Comparison of ENCODE assay signal across 23 cellular contexts in genomic region chr5:69491027-69491426, GRCh38. TPM values are rescaled to one million over a fixed set of nuclear protein-coding genes. Genes with fewer than 3 reads are reported as not detected.
A peak's percentile ranks its signal among the peaks of the same experiment; 100 is the strongest.
DNase-seq lines count a peak whose midpoint lies in the region; ATAC-seq, FAIRE-seq and TF ChIP-seq lines count a peak whose summit lies in the region.
"Had no signal": no experiment of that assay in that cellular context is flagged by ENCODE, and none has a peak within 500 bp of the region (broad histone marks: within the 10 kb centered on the region; RNA-seq: fewer than 3 reads in every experiment).

No MANE protein-coding gene starts in this region.

- H4K20me1 ChIP-seq in HCT116 (ENCODE audit: insufficient read depth) (no peaks in the 10 kb centered on the region), K562 (replicated peaks; ENCODE audit: control insufficient read depth, insufficient read depth, low read length) (no peaks in the 10 kb centered on the region)

- CTCF ChIA-PET in HCT116 (lab: Charles Lee), result no interaction called here
- CTCF ChIA-PET in K562 (lab: Yijun Ruan, JAX; ENCODE audit: low intra/inter-chr PET ratio), result no interaction called here

- H3K4me3 ChIP-seq in HCT116 (replicated peaks in 1 of 2; ENCODE audit: low read depth in 1 of 2, low read length in 2 of 2) (no peak overlapping the region), K562 (no peak overlapping the region), mucosa of stomach (ENCODE audit: low read length) (peak overlapping the region; percentile 97)
- H3K4me3 ChIP-seq: prostate gland, skin epidermis had no signal

- H3K27me3 ChIP-seq in HCT116 (ENCODE audit: insufficient read depth, low read length), result no peaks in the 10 kb centered on the region
- peaks cover 45 to 48% of the 10 kb centered on the region in 2 experiments for H3K27me3 ChIP-seq in K562 (ENCODE audit: control insufficient read depth in 2 of 2, insufficient read depth in 2 of 2, low read length in 2 of 2)
- H3K27me3 ChIP-seq in mucosa of stomach (ENCODE audit: control insufficient read depth, insufficient read depth, low read length), result peaks cover 13% of the 10 kb centered on the region

- DNase-seq in HCT116 (ENCODE audit: low read depth, low spot score), result no peak
- no peak for DNase-seq in K562 (ENCODE audit: extremely low read depth in 1 of 4, low spot score in 3 of 4)
- DNase-seq in type B pancreatic cell (ENCODE audit: extremely low spot score, unreplicated experiment), result no peak
- DNase-seq in activated naive CD4-positive, alpha-beta T cell (lab: John Stamatoyannopoulos, UW), result no peak
- DNase-seq in NCI-H2196 treated with DMSO at 0.1 percent for 48 hours (lab: John Stamatoyannopoulos, UW; ENCODE audit: unreplicated experiment), result no peak
- DNase-seq in NCI-H748 (lab: John Stamatoyannopoulos, UW; ENCODE audit: unreplicated experiment), result no peak
- DNase-seq: activated CD4-positive, alpha-beta T cell treated with anti-CD3 and anti-CD28 coated beads, Interleukin-2, amount 10 ng/mL, durations not matched to agents 7 days and 5 days; activated gamma-delta T cell treated with Interleukin-2 at 50 U/mL for 16 hours; activated T-cell treated with anti-CD3 and anti-CD28 coated beads, Interleukin-2, amount 50 U/mL, for 24 hours; brain microvascular endothelial cell; lower lobe of right lung; MV-4-11; SIG-M5; stimulated activated CD8-positive, alpha-beta memory T cell treated with anti-CD3 and anti-CD28 coated beads, Interleukin-4, amount 100 ng/mL, for 48 hours; T-helper 9 cell; transverse colon had no signal

- H3K27ac Mint-ChIP-seq in type B pancreatic cell, result peak overlapping the region; percentile 95
- H3K27ac Mint-ChIP-seq: activated CD4-positive, alpha-beta T cell treated with anti-CD3 and anti-CD28 coated beads, Interleukin-2, amount 10 ng/mL, durations not matched to agents 7 days and 5 days; activated T-cell treated with anti-CD3 and anti-CD28 coated beads, Interleukin-2, amount 50 U/mL, for 24 hours had no signal

- FAIRE-seq in K562 (lab: Jason Lieb, UNC), result no peak
- FAIRE-seq: GM18507, keratinocyte, RCC 7860 had no signal

- POLR2A ChIA-PET in HCT116 (lab: Charles Lee), result no interaction called here
- POLR2A ChIA-PET in K562 (lab: Yijun Ruan, JAX), result no interaction called here

- H3K9me3 ChIP-seq in HCT116 (ENCODE audit: control insufficient read depth in 1 of 2, insufficient read depth in 1 of 2, low read depth in 1 of 2, low read length in 2 of 2), result no peaks in the 10 kb centered on the region
- H3K9me3 ChIP-seq in K562 (replicated peaks; ENCODE audit: control insufficient read depth, insufficient read depth, low read depth, low read length), result no peaks in the 10 kb centered on the region
- no peaks in the 10 kb centered on the region for H3K9me3 ChIP-seq in mucosa of stomach (ENCODE audit: control insufficient read depth, low read length)
- H3K9me3 ChIP-seq: lower lobe of right lung, neutrophil, prostate gland, transverse colon had no signal

- TF ChIP-seq POLR2A in HCT116 (IDR thresholded peaks at IDR 0.05; ENCODE audit: borderline replicate concordance, extremely low read depth, insufficient read depth, insufficient read length), result no peak
- TF ChIP-seq POLR2A in K562 (conservative IDR thresholded peaks at IDR 0.05), result no peak

- BruUV-seq in HCT116 (replicated peaks; lab: Mats Ljungman, UMichigan), result no TSS peak
- BruUV-seq in K562 (replicated peaks; lab: Mats Ljungman, UMichigan), result no TSS peak

- in situ Hi-C loops in K562 (cut with MboI), result no loop called here

- no peak overlapping the region for H3K9ac ChIP-seq in HCT116 (ENCODE audit: low read length)
- H3K9ac ChIP-seq in K562 (ENCODE audit: insufficient read depth in 1 of 2, low read depth in 2 of 2, low read length in 2 of 2), result no peak overlapping the region
- H3K9ac ChIP-seq in mucosa of stomach (ENCODE audit: low read length), result peak overlapping the region; percentile 99

- H2AFZ ChIP-seq in HCT116 (ENCODE audit: low read depth, low read length, poor library complexity, severe bottlenecking) (no peak overlapping the region), K562 (ENCODE audit: low read depth, low read length) (no peak overlapping the region)

- WGBS in K562 (ENCODE audit: insufficient coverage, low coverage, missing lambda C conversion rate), result 0% methylated on average over 2 of the region's 2 CpGs

- TF ChIP-seq EP300 in K562 (IDR thresholded peaks at IDR 0.05; ENCODE audit: low read length), result no peak

- H3K36me3 ChIP-seq in HCT116 (ENCODE audit: control insufficient read depth in 1 of 2, insufficient read depth in 2 of 2, low read length in 2 of 2), result no peaks in the 10 kb centered on the region
- no peaks in the 10 kb centered on the region for H3K36me3 ChIP-seq in K562 (ENCODE audit: control insufficient read depth, insufficient read depth, low read length)
- no peaks in the 10 kb centered on the region for H3K36me3 ChIP-seq in mucosa of stomach (ENCODE audit: control insufficient read depth, insufficient read depth, low read length)
- H3K36me3 ChIP-seq: brain microvascular endothelial cell, lower lobe of right lung, neutrophil, prostate gland, transverse colon had no signal

- peak overlapping the region; percentile 91 for H3K4me3 Mint-ChIP-seq in type B pancreatic cell

- intact Hi-C loops in HCT116 (cut with micrococcal nuclease), result no loop called here
- intact Hi-C loops in K562 (cut with micrococcal nuclease), result no loop called here

- H3K79me2 ChIP-seq in HCT116 (ENCODE audit: insufficient read depth, low read length) (peaks cover 34% of the 10 kb centered on the region), K562 (ENCODE audit: control insufficient read depth, insufficient read depth, low read length) (no peaks in the 10 kb centered on the region)

- TF ChIP-seq RAD21 in HCT116 (IDR thresholded peaks at IDR 0.05; ENCODE audit: low read depth) (no peak), K562 (CRISPR knock-in tag; conservative IDR thresholded peaks at IDR 0.05 in 1 of 2, IDR thresholded peaks at IDR 0.05 in 1 of 2) (no peak)

- no peaks in the 10 kb centered on the region for H3K9me2 ChIP-seq in HCT116 (ENCODE audit: insufficient read depth)

- no peaks in the 10 kb centered on the region for H3K9me1 ChIP-seq in K562 (ENCODE audit: control insufficient read depth, insufficient read depth, low read length)

- H3K36me3 Mint-ChIP-seq in type B pancreatic cell, result no peaks in the 10 kb centered on the region

- no peak for ATAC-seq in HCT116
- ATAC-seq in K562, result no peak
- ATAC-seq: lower lobe of right lung had no signal

- peaks cover 64% of the 10 kb centered on the region for H3K27me3 Mint-ChIP-seq in type B pancreatic cell

- no peaks in the 10 kb centered on the region for H3K4me1 Mint-ChIP-seq in type B pancreatic cell (ENCODE audit: unreplicated experiment)

- RAD21 ChIA-PET in HCT116 (lab: Charles Lee; ENCODE audit: low non-redundant PET in 1 of 2, low total read pairs in 2 of 2, uncharacterized antibody in 2 of 2, unreplicated experiment in 2 of 2), result no interaction called here

- H3K4me1 ChIP-seq in HCT116 (ENCODE audit: control insufficient read depth in 1 of 2, insufficient read depth in 2 of 2, low read length in 2 of 2) (peaks cover 11 to 29% of the 10 kb centered on the region in 2 experiments), K562 (replicated peaks in 1 of 2; ENCODE audit: control insufficient read depth in 2 of 2, insufficient read depth in 2 of 2, low read length in 2 of 2) (peaks cover 0 to 19% of the 10 kb centered on the region in 2 experiments; a peak in 2 of 5 replicates), mucosa of stomach (ENCODE audit: control insufficient read depth, insufficient read depth, low read length) (peaks cover 31% of the 10 kb centered on the region)
- H3K4me1 ChIP-seq: prostate gland had no signal

- TF ChIP-seq CTCF in HCT116 (IDR thresholded peaks at IDR 0.05 in 2 of 3, conservative IDR thresholded peaks at IDR 0.05 in 1 of 3; ENCODE audit: borderline replicate concordance in 1 of 3, insufficient read depth in 1 of 3, low read depth in 2 of 3, low read length in 2 of 3), result no peak
- no peak for TF ChIP-seq CTCF in K562 (IDR thresholded peaks at IDR 0.05 in 2 of 3, conservative IDR thresholded peaks at IDR 0.05 in 1 of 3; ENCODE audit: insufficient read depth in 2 of 3, low read depth in 1 of 3, low read length in 3 of 3)
- TF ChIP-seq CTCF in type B pancreatic cell (conservative IDR thresholded peaks at IDR 0.05), result no peak

- H3K27ac ChIP-seq in HCT116 (ENCODE audit: low read depth, low read length), result no peak overlapping the region
- no peak overlapping the region for H3K27ac ChIP-seq in K562 (ENCODE audit: extremely low read depth, low read depth, low read length)
- H3K27ac ChIP-seq: brain microvascular endothelial cell, neutrophil, skin epidermis had no signal

- no peaks in the 10 kb centered on the region for H3K9me3 Mint-ChIP-seq in type B pancreatic cell
- H3K9me3 Mint-ChIP-seq: activated CD4-positive, alpha-beta T cell treated with anti-CD3 and anti-CD28 coated beads, Interleukin-2, amount 10 ng/mL, durations not matched to agents 7 days and 5 days; activated T-cell treated with anti-CD3 and anti-CD28 coated beads, Interleukin-2, amount 50 U/mL, for 24 hours had no signal

- H3K4me2 ChIP-seq in HCT116 (ENCODE audit: low read length) (peak overlapping the region; percentile 97; the same call in 1 of the 2 replicates), K562 (ENCODE audit: insufficient read depth, low read length) (no peak overlapping the region)

TF ChIP-seq in HCT116, 20 proteins besides CTCF, POLR2A, EP300 and RAD21 (continues in another document):
- TF ChIP-seq SP1 (IDR thresholded peaks at IDR 0.05; ENCODE audit: low read depth), result no peak

RNA-seq across cellular contexts. Expression of gene OCLN, which starts 1.6 kb away (rescaled TPM):
- total RNA-seq in HCT116 (2021; ENCODE audit: unreplicated experiment) (56.7 TPM), K562 (2014; rRNA removed) (0.05 and 0.08 TPM in 2 replicates), K562 (2014; rRNA removed; fragmentation: Illumina TruSeq; extraction: Trizol) (0.22 and 0.29 TPM in 2 replicates), K562 (2015; rRNA removed; fragmentation: Illumina TruSeq; extraction: Trizol) (0.23 and 0.29 TPM in 2 replicates), K562 (2021) (0.27 and 0.29 TPM in 2 replicates), type B pancreatic cell (ENCODE audit: low replicate concordance) (57.5 and 135 TPM in 2 replicates)
- polyA plus RNA-seq in HCT116 (2012), result 25.5 and 26.2 TPM in 2 replicates
- 0.58 and 2.8 TPM in 2 replicates for total RNA-seq in K562 (2011; cell fraction: chromatin; rRNA removed; ENCODE audit: low replicate concordance)
- 0.33 and 0.53 TPM in 2 replicates for total RNA-seq in K562 (2011; cell fraction: nucleolus; rRNA removed)
- total RNA-seq in K562 (2011; cell fraction: nucleoplasm; rRNA removed), result 1.4 and 2.7 TPM in 2 replicates
- polyA plus RNA-seq in K562 (2011; rRNA removed) (0.09 and 0.15 TPM in 2 replicates), K562 (2014; fragmentation: Illumina TruSeq; extraction: Trizol) (0.03 and 0.06 TPM in 2 replicates), K562 (2014; fragmentation: Nextera tagmentation; extraction: Ambion mirVana) (under 1 TPM; 0.06 to 0.08 TPM), K562 (2014; rRNA removed) (0.19 and 0.22 TPM in 2 replicates)
- 0.01 and 0.03 TPM in 2 replicates for polyA plus RNA-seq in K562 (2011; cell fraction: cytosol; rRNA removed)
- polyA plus RNA-seq in K562 (2011; cell fraction: nucleus; rRNA removed), result 0.11 and 0.20 TPM in 2 replicates
- polyA plus RNA-seq in K562 (2012), result 0.09 and 0.11 TPM in 2 replicates
- 0.39 and 0.42 TPM in 2 replicates for polyA minus RNA-seq in K562 (2011; rRNA and poly(A)+ RNA removed)
- 0.19 TPM in 1 of 2 replicates, not detected in the other for polyA minus RNA-seq in K562 (2011; cell fraction: cytosol; rRNA and poly(A)+ RNA removed)
- polyA minus RNA-seq in K562 (2011; cell fraction: nucleus; rRNA and poly(A)+ RNA removed), result 0.40 and 0.44 TPM in 2 replicates

Comparison
In these comparisons a context has a peak if more than half of its experiments do, and no peak if none do; other contexts are left out.
1. RNA of gene OCLN, which starts 1.6 kb away (total RNA-seq): 57.5 to 135 TPM in type B pancreatic cell and 56.7 TPM in HCT116 (single experiment); 0.05 to 2.8 TPM in K562; every median in the first group is over 10 times any median in the second.